In the genomic region with DNA sequence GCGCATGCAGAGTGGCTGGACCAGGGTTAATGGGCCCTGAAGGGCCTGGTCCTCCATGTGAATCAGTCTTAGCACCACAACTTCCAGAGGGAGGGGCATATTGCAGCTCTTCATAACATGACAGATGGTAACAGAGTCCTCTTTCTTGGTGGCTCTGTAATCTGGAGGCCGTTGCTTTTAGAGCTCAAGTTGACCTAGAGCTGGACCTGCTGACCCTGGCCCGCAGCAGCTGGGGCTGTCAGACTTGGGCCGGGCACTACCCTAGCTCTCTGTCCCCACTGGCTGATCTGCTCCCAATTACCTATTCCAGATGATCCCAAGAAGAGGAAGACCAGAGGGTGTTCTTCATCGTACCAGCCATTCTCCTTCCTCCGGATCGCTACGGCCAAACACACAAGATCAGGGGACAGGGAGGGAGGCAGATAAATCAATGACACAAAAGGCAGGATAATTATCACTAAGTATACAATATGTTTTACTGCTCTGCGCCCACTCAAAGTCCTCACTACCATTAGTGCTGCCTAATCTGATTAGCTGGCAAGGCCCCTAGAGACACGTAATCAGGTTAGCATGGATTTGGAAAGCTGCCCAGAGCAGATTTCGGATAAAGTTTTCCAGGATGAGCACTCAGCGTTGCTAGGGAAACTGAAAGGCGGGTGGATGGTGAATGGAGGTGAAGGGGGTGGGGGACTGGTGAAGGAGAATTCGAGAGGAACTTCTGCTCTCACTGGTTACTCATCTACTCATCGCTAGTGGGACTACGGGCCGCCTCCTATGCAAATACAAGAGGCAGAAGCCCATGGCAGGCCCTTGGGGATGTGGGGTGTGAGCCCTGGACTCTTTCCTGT, we compare ENCODE assay signal across 1 cellular context.
A peak's percentile ranks its signal among the peaks of the same experiment; 100 is the strongest.
TF ChIP-seq lines count a peak whose summit lies in the region.

No MANE protein-coding gene starts in this region.

TF ChIP-seq in IMR-90, 13 proteins besides CTCF, POLR2A, EP300 and RAD21 (continued from another document):
- TF ChIP-seq BHLHE40 (IDR thresholded peaks at IDR 0.05; ENCODE audit: low read depth, low read length) = no peak
- no peak for TF ChIP-seq NFE2L2 (IDR thresholded peaks at IDR 0.05; ENCODE audit: low read depth, low read length)
- TF ChIP-seq RFX5 (IDR thresholded peaks at IDR 0.05; ENCODE audit: low read depth, low read length) = no peak
- peak; percentile 9; the same call in 1 of the 2 replicates for TF ChIP-seq CEBPB (IDR thresholded peaks at IDR 0.05; ENCODE audit: low read depth, low read length)
- TF ChIP-seq RCOR1 (IDR thresholded peaks at IDR 0.05; ENCODE audit: insufficient replicate concordance, low read length) = no peak
